In the genomic region with DNA sequence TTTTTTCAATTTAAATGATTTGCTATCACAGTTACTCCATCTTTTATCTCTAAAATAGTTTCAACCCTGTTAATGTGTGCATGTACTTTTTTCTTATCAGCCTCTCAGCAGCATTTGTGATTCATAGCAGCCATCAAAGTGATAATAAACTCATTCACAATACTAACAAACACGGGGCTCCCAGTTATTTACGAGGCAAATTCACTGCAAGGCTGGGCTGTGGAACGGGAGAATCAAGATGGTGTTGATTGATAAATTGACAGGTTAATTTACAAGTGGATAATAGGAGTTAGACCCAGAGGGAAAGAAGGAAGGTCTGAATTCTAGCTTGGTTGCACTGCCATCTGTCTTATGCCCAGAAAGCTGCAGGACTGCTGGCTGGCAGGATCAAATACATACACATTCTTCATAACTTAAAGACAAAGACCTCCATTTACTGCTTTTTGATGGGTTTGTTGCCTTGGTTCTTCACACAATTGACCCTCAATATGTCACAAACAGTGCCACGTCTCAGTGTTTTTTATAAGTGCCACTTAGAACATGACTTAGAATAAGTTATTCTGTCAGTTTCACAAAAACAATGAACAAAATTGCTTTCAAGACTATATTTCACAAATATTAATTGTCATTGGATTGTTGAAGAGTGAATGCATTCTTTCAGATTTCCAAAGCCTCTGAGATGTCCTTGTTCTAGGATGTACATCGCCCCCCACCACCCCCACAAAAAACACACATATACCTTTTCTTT, we compare ENCODE assay signal across 8 cellular contexts.
DNase-seq lines count a peak whose midpoint lies in the region; TF ChIP-seq lines count a peak whose summit lies in the region.

No MANE protein-coding gene starts in this region.

- H3K9me3 ChIP-seq in left ventricle myocardium inferior (replicated peaks) (no peaks in the 10 kb centered on the region), esophagus squamous epithelium (no peaks in the 10 kb centered on the region), sigmoid colon (no peaks in the 10 kb centered on the region)

- peak; percentile 62 for TF ChIP-seq CTCF in left ventricle myocardium inferior (IDR thresholded peaks at IDR 0.05; ENCODE audit: borderline replicate concordance)
- peak in 5 of 6 experiments; percentile 21 to 48 (median 39) for TF ChIP-seq CTCF in esophagus squamous epithelium (IDR thresholded peaks at IDR 0.05)
- TF ChIP-seq CTCF in sigmoid colon (IDR thresholded peaks at IDR 0.05): peak in 3 of 4 experiments; percentile 23 to 51 (median 25)

- H3K27ac ChIP-seq in left ventricle myocardium inferior (replicated peaks) (no peak overlapping the region), esophagus squamous epithelium (peak overlapping the region in 2 of 4 donors; percentile 10 to 22), sigmoid colon (no peak overlapping the region)

- no peak for TF ChIP-seq EP300 in sigmoid colon (IDR thresholded peaks at IDR 0.05)

- H3K27me3 ChIP-seq in left ventricle myocardium inferior (ENCODE audit: low read depth): peaks cover 3% of the 10 kb centered on the region
- H3K27me3 ChIP-seq in esophagus squamous epithelium: no peaks in the 10 kb centered on the region
- no peaks in the 10 kb centered on the region for H3K27me3 ChIP-seq in sigmoid colon

- H3K4me3 ChIP-seq in left ventricle myocardium inferior: no peak overlapping the region
- H3K4me3 ChIP-seq in esophagus squamous epithelium: no peak overlapping the region
- H3K4me3 ChIP-seq in sigmoid colon: no peak overlapping the region

- WGBS in esophagus squamous epithelium, 2 donors: 34 to 43% methylated on average over 5 of the region's 5 CpGs
- 19 to 29% methylated on average over 5 of the region's 5 CpGs for WGBS in sigmoid colon, 2 donors

- TF ChIP-seq POLR2A in esophagus squamous epithelium (IDR thresholded peaks at IDR 0.05) (no peak), sigmoid colon (IDR thresholded peaks at IDR 0.05) (no peak)

- H3K36me3 ChIP-seq in left ventricle myocardium inferior (no peaks in the 10 kb centered on the region), esophagus squamous epithelium (no peaks in the 10 kb centered on the region), sigmoid colon (no peaks in the 10 kb centered on the region)

- no peak for DNase-seq in left ventricle myocardium inferior
- DNase-seq in cardiac septum (ENCODE audit: low spot score): no peak
- DNase-seq in NOMO-1 treated with dmso at 0.1 percent for 144 hours (lab: John Stamatoyannopoulos, UW; ENCODE audit: unreplicated experiment): peak; percentile 15
- DNase-seq in esophagus squamous epithelium (lab: John Stamatoyannopoulos, UW): no peak
- DNase-seq in sigmoid colon: no peak
- no peak for DNase-seq in GOT3 (lab: John Stamatoyannopoulos, UW)
- no peak for DNase-seq in T-helper 9 cell
- no peak for DNase-seq in NCI-H2029 treated with DMSO at 0.1 percent for 48 hours (lab: John Stamatoyannopoulos, UW)

- intact Hi-C loops in left ventricle myocardium inferior (cut with micrococcal nuclease): no loop called here
- intact Hi-C loops in cardiac septum (cut with DNase I): loop anchor here (5.0 kb wide), 1 partner anchor 536 kb away; no protein-coding TSS in a partner anchor
- intact Hi-C loops in esophagus squamous epithelium (cut with DNase I): no loop called here
- intact Hi-C loops in sigmoid colon (cut with DNase I): loop anchor here (5.0 kb wide), 2 partner anchors 536 to 566 kb away; no protein-coding TSS in a partner anchor

- peaks cover 6% of the 10 kb centered on the region for H3K4me1 ChIP-seq in left ventricle myocardium inferior
- peaks cover 0 to 7% (median 0%) of the 10 kb centered on the region in 3 donors for H3K4me1 ChIP-seq in esophagus squamous epithelium
- H3K4me1 ChIP-seq in sigmoid colon: peaks cover 0 to 7% (median 0%) of the 10 kb centered on the region in 4 donors

Comparison
In these comparisons a context has a peak if more than half of its experiments do, and no peak if none do; other contexts are left out.
1. intact Hi-C loops: an anchor here in cardiac septum (5.0 kb wide) and sigmoid colon (5.0 kb wide); none called in left ventricle myocardium inferior and esophagus squamous epithelium.